In genomic region chr14:21964180-21964579, GRCh38 we compare ENCODE assay signal across 16 cellular contexts.
"Had no signal": no experiment of that assay in that cellular context is flagged by ENCODE, and none has a peak within 500 bp of the region (broad histone marks: within the 10 kb centered on the region; RNA-seq: fewer than 3 reads in every experiment).

No MANE protein-coding gene starts in this region.

- H3K27ac Mint-ChIP-seq: dendritic cell treated with granulocyte-macrophage colony-stimulating factor and Interleukin-4, amounts not matched to agents 40 ng/mL and 50 ng/mL, for 4 days; natural killer cell had no signal

- H3K4me3 ChIP-seq: ascending aorta, breast epithelium, mucosa of descending colon, stomach, testis, upper lobe of left lung had no signal

- H3K36me3 Mint-ChIP-seq: natural killer cell had no signal

- H3K4me1 ChIP-seq: ascending aorta, breast epithelium, parathyroid adenoma, stomach, testis, upper lobe of left lung had no signal

- H3K9me3 Mint-ChIP-seq: dendritic cell treated with granulocyte-macrophage colony-stimulating factor and Interleukin-4, amounts not matched to agents 40 ng/mL and 50 ng/mL, for 4 days; natural killer cell had no signal

- H3K27ac ChIP-seq: ascending aorta, breast epithelium, neutrophil, parathyroid adenoma, stomach, testis, upper lobe of left lung had no signal

- H3K9me3 ChIP-seq: ascending aorta, breast epithelium, mucosa of descending colon, neutrophil, stomach, testis, upper lobe of left lung had no signal

- H3K27me3 Mint-ChIP-seq: dendritic cell treated with granulocyte-macrophage colony-stimulating factor and Interleukin-4, amounts not matched to agents 40 ng/mL and 50 ng/mL, for 4 days had no signal

- DNase-seq: activated CD4-positive, alpha-beta T cell treated with anti-CD3 and anti-CD28 coated beads for 48 hours; effector memory CD4-positive, alpha-beta T cell; foreskin fibroblast; hippocampal formation; mucosa of descending colon; natural killer cell; stimulated activated CD4-positive, alpha-beta T cell treated with anti-CD3 and anti-CD28 coated beads, Interleukin-1b, Interleukin-23, amount 100 ng/mL, for 48 hours; stomach; testis; upper lobe of left lung had no signal

- H3K27me3 ChIP-seq: ascending aorta, breast epithelium, neutrophil, stomach, testis, upper lobe of left lung had no signal

- ATAC-seq: left lobe of liver, mucosa of descending colon, natural killer cell had no signal

- H3K4me3 Mint-ChIP-seq: dendritic cell treated with granulocyte-macrophage colony-stimulating factor and Interleukin-4, amounts not matched to agents 40 ng/mL and 50 ng/mL, for 4 days; natural killer cell had no signal

- H3K36me3 ChIP-seq: ascending aorta, breast epithelium, neutrophil, stomach, upper lobe of left lung had no signal

- H3K4me1 Mint-ChIP-seq: natural killer cell had no signal
